Comparison of ENCODE assay signal across 1 cellular context in genomic region chr5:142301487-142302035, GRCh38.
TF ChIP-seq lines count a peak whose summit lies in the region.

No MANE protein-coding gene starts in this region.

TF ChIP-seq in WTC11, 78 proteins besides CTCF, POLR2A, EP300 and RAD21 (continued from another document):
- no peak for TF ChIP-seq ZNF512 (CRISPR knock-in tag; IDR thresholded peaks at IDR 0.05; ENCODE audit: borderline replicate concordance)
TF ChIP-seq in WTC11: peak in this region for 0.
